Comparison of ENCODE assay signal across 12 cellular contexts in genomic region chrX:74449322-74449936, GRCh38. TPM values are rescaled to one million over a fixed set of nuclear protein-coding genes. Genes with fewer than 3 reads are reported as not detected.
DNase-seq lines count a peak whose midpoint lies in the region; ATAC-seq and TF ChIP-seq lines count a peak whose summit lies in the region.
"Had no signal": no experiment of that assay in that cellular context is flagged by ENCODE, and none has a peak within 500 bp of the region (broad histone marks: within the 10 kb centered on the region; RNA-seq: fewer than 3 reads in every experiment).

No MANE protein-coding gene starts in this region.

- H3K27ac ChIP-seq in breast epithelium = no peak overlapping the region
- H3K27ac ChIP-seq in testis = no peak overlapping the region

- H3K9me3 ChIP-seq in breast epithelium = no peaks in the 10 kb centered on the region
- no peaks in the 10 kb centered on the region for H3K9me3 ChIP-seq in testis
- H3K9me3 ChIP-seq: HAP-1 had no signal

- peak; percentile 55 for DNase-seq in activated CD8-positive, alpha-beta memory T cell treated with anti-CD3 and anti-CD28 coated beads, Interleukin-2, amount 50 U/mL, for 48 hours
- no peak for DNase-seq in activated CD8-positive, alpha-beta memory T cell treated with anti-CD3 and anti-CD28 coated beads for 24 hours
- DNase-seq in RPMI8226 = peak; percentile 28
- DNase-seq in breast epithelium (ENCODE audit: low spot score in 2 of 2) = peak; percentile 24 to 51
- DNase-seq in stimulated activated CD8-positive, alpha-beta memory T cell treated with anti-CD3 and anti-CD28 coated beads, Interleukin-12 subunit alpha, Interleukin-12 subunit beta, amount 100 ng/mL, for 4 hours (ENCODE audit: low read depth) = peak; percentile 1
- DNase-seq in posterior cingulate gyrus = no peak
- no peak for DNase-seq in testis
- DNase-seq: activated naive CD8-positive, alpha-beta T cell treated with anti-CD3 and anti-CD28 coated beads, Interleukin-2, amount 10 ng/mL, durations not matched to agents 7 days and 5 days; mesendoderm had no signal

- 92 to 100% methylated on average over 2 of the region's 2 CpGs for WGBS in testis, 2 donors

- no peak for ATAC-seq in HG03196 (IDR thresholded peaks at IDR 0.05; ENCODE audit: unreplicated experiment)

- H3K4me1 ChIP-seq in breast epithelium = no peaks in the 10 kb centered on the region
- H3K4me1 ChIP-seq in testis = no peaks in the 10 kb centered on the region
- H3K4me1 ChIP-seq: HAP-1 had no signal

- no peak overlapping the region for H3K4me3 ChIP-seq in breast epithelium
- H3K4me3 ChIP-seq in testis = no peak overlapping the region
- H3K4me3 ChIP-seq: HAP-1 had no signal

- no peak for TF ChIP-seq CTCF in breast epithelium (IDR thresholded peaks at IDR 0.05)
- no peak for TF ChIP-seq CTCF in testis (IDR thresholded peaks at IDR 0.05)

- H3K27me3 ChIP-seq in breast epithelium = peaks cover 0 to 18% of the 10 kb centered on the region in 2 donors
- H3K27me3 ChIP-seq in testis = no peaks in the 10 kb centered on the region

- H3K36me3 ChIP-seq in breast epithelium (no peaks in the 10 kb centered on the region), testis (ENCODE audit: low read depth, missing control alignments) (no peaks in the 10 kb centered on the region)
- H3K36me3 ChIP-seq: HAP-1 had no signal

- intact Hi-C loops in breast epithelium (cut with DNase I; ENCODE audit: low total_unique reads) = no loop called here
- intact Hi-C loops in posterior cingulate gyrus (cut with DNase I) = no loop called here
- intact Hi-C loops in testis (cut with DNase I; ENCODE audit: low total_unique reads) = no loop called here

- TF ChIP-seq POLR2A in breast epithelium (IDR thresholded peaks at IDR 0.05) (no peak), testis (IDR thresholded peaks at IDR 0.05) (no peak)

RNA-seq across cellular contexts. Expression of gene SLC16A2, which starts 28.1 kb away (rescaled TPM):
- total RNA-seq in breast epithelium (10 to 100 TPM in 1 of 3 donors, 1 to 10 TPM in 2; 4.8 to 10.8 (median 6.6) TPM), testis (1 to 10 TPM; 2.6 to 3.2 TPM)
- 6.7 TPM for polyA plus RNA-seq in testis (ENCODE audit: insufficient read depth, low read depth, low replicate concordance)
- polyA plus RNA-seq: IgD-negative memory B cell had no signal

Comparison
In these comparisons a context has a peak if more than half of its experiments do, and no peak if none do; other contexts are left out.
1. DNase-seq: peak in activated CD8-positive, alpha-beta memory T cell treated with anti-CD3 and anti-CD28 coated beads, Interleukin-2, amount 50 U/mL, for 48 hours (single experiment), RPMI8226 (single experiment), breast epithelium (2 of 2) and stimulated activated CD8-positive, alpha-beta memory T cell treated with anti-CD3 and anti-CD28 coated beads, Interleukin-12 subunit alpha, Interleukin-12 subunit beta, amount 100 ng/mL, for 4 hours (single experiment); none in activated CD8-positive, alpha-beta memory T cell treated with anti-CD3 and anti-CD28 coated beads for 24 hours (single experiment), posterior cingulate gyrus (0 of 10) and testis (single experiment).